Comparison of ENCODE assay signal across 10 cellular contexts in genomic region chr9:93951655-93952118, GRCh38. TPM values are rescaled to one million over a fixed set of nuclear protein-coding genes. Genes with fewer than 3 reads are reported as not detected.
A peak's percentile ranks its signal among the peaks of the same experiment; 100 is the strongest.
DNase-seq lines count a peak whose midpoint lies in the region; ATAC-seq and TF ChIP-seq lines count a peak whose summit lies in the region.
"Had no signal": no experiment of that assay in that cellular context is flagged by ENCODE, and none has a peak within 500 bp of the region (broad histone marks: within the 10 kb centered on the region; RNA-seq: fewer than 3 reads in every experiment).

No MANE protein-coding gene starts in this region.

- peaks cover 77% of the 10 kb centered on the region for H3K27me3 Mint-ChIP-seq in activated T-cell treated with anti-CD3 and anti-CD28 coated beads, Interleukin-2, amount 50 U/mL, for 4 hours (ENCODE audit: low read depth)

- H3K4me1 Mint-ChIP-seq in activated T-cell treated with anti-CD3 and anti-CD28 coated beads, Interleukin-2, amount 50 U/mL, for 4 hours (ENCODE audit: low read depth): peaks cover 40% of the 10 kb centered on the region

- peak in 1 of 2 donors; percentile 27 for ATAC-seq in activated T-cell treated with anti-CD3 and anti-CD28 coated beads, Interleukin-2, amount 50 U/mL, for 4 hours
- peak; percentile 24 for ATAC-seq in left colon

- H3K27me3 ChIP-seq in H7 (ENCODE audit: control insufficient read depth, insufficient read depth, low read length) (peaks cover 88% of the 10 kb centered on the region), spleen (replicated peaks in 1 of 7) (peaks cover 22 to 98% (median 97%) of the 10 kb centered on the region in 7 donors)

- peak overlapping the region; percentile 71 for H3K4me3 Mint-ChIP-seq in activated T-cell treated with anti-CD3 and anti-CD28 coated beads, Interleukin-2, amount 50 U/mL, for 4 hours

- TF ChIP-seq POLR2A in spleen (IDR thresholded peaks at IDR 0.05): no peak

- no peaks in the 10 kb centered on the region for H3K36me3 Mint-ChIP-seq in activated T-cell treated with anti-CD3 and anti-CD28 coated beads, Interleukin-2, amount 50 U/mL, for 4 hours (ENCODE audit: insufficient read depth)

- H3K9me3 ChIP-seq in spleen: no peaks in the 10 kb centered on the region

- H3K4me1 ChIP-seq in spleen: peaks cover 20 to 85% (median 68%) of the 10 kb centered on the region in 6 donors

- no peak for TF ChIP-seq CTCF in spleen (IDR thresholded peaks at IDR 0.05 in 8 of 11, conservative IDR thresholded peaks at IDR 0.05 in 3 of 11)

- WGBS in spleen, 5 donors: 2 to 8% (median 3%) methylated on average over 11 to 39 of the region's 39 CpGs

- H3K9me3 Mint-ChIP-seq in activated T-cell treated with anti-CD3 and anti-CD28 coated beads, Interleukin-2, amount 50 U/mL, for 4 hours: no peaks in the 10 kb centered on the region

- no peaks in the 10 kb centered on the region for H3K36me3 ChIP-seq in H7 (replicated peaks; ENCODE audit: control insufficient read depth, insufficient read depth, low read length)
- H3K36me3 ChIP-seq in spleen: no peaks in the 10 kb centered on the region

- H3K4me3 ChIP-seq in H7 (ENCODE audit: insufficient read depth, low read depth, low read length): peak overlapping the region; percentile 10; the same call in 1 of the 2 replicates
- H3K4me3 ChIP-seq in spleen: peak overlapping the region in 6 of 8 donors; percentile 44 to 72 (median 48)

- intact Hi-C loops in left colon (cut with DNase I, micrococcal nuclease) (no loop called here), spleen (cut with DNase I; ENCODE audit: low total_unique reads) (no loop called here)

- H3K27ac ChIP-seq in spleen: no peak overlapping the region

- DNase-seq in H7: peak; percentile 77
- DNase-seq in activated T-cell treated with anti-CD3 and anti-CD28 coated beads, Interleukin-2, amount 50 U/mL, for 4 hours: no peak
- DNase-seq in left colon: no peak
- no peak for DNase-seq in spleen
- no peak for DNase-seq in NCI-H69 (lab: John Stamatoyannopoulos, UW)
- DNase-seq in islet precursor cell: no peak
- DNase-seq in cerebellar nuclear complex (lab: John Stamatoyannopoulos, UW): no peak
- DNase-seq in NCI-H2107 (lab: John Stamatoyannopoulos, UW): no peak
- DNase-seq: effector CD4-positive, alpha-beta T cell; left cardiac atrium had no signal

RNA-seq across cellular contexts. Expression of gene BARX1, which starts 3.5 kb away (rescaled TPM):
- total RNA-seq in H7 (2014; rRNA removed; shearing (Covaris generic)): 79.7 and 80.4 TPM in 2 replicates
- not detected for total RNA-seq in activated T-cell treated with anti-CD3 and anti-CD28 coated beads, Interleukin-2, amount 50 U/mL, for 4 hours
- total RNA-seq in left colon (under 1 TPM in 1 of 2 donors, not detected in 1; 0.18 TPM), spleen (not detected)
- under 1 TPM in 2 of 3 donors, not detected in 1; 0.07 to 0.21 TPM for polyA plus RNA-seq in spleen
- total RNA-seq: left cardiac atrium had no signal

Comparison
In these comparisons a context has a peak if more than half of its experiments do, and no peak if none do; other contexts are left out.
1. RNA of gene BARX1, which starts 3.5 kb away (total RNA-seq): 79.7 to 80.4 TPM in H7; 0.18 TPM in left colon, not detected in activated T-cell treated with anti-CD3 and anti-CD28 coated beads, Interleukin-2, amount 50 U/mL, for 4 hours and not detected in spleen; every median in the first group is over 10 times any median in the second.